Comparison of ENCODE assay signal across 1 cellular context in genomic region chr21:34075099-34075425, GRCh38.
TF ChIP-seq lines count a peak whose summit lies in the region.

No MANE protein-coding gene starts in this region.

TF ChIP-seq in GM12878, 131 proteins besides CTCF, POLR2A, EP300 and RAD21:
- TF ChIP-seq POLR2AphosphoS2 (IDR thresholded peaks at IDR 0.05; ENCODE audit: low read depth, low read length), result 0 out of 2 replicates have a peak, but pooled peaks have one; percentile 48
- TF ChIP-seq SMAD1 (IDR thresholded peaks at IDR 0.05; ENCODE audit: low read depth, partially characterized antibody), result no peak
